ENCODE assay signal across 19 cellular contexts in genomic region chr5:35838370-35839042, GRCh38. TPM values are rescaled to one million over a fixed set of nuclear protein-coding genes. Genes with fewer than 3 reads are reported as not detected.
DNase-seq lines count a peak whose midpoint lies in the region; ATAC-seq and TF ChIP-seq lines count a peak whose summit lies in the region.
"Had no signal": no experiment of that assay in that cellular context is flagged by ENCODE, and none has a peak within 500 bp of the region (broad histone marks: within the 10 kb centered on the region; RNA-seq: fewer than 3 reads in every experiment).

No MANE protein-coding gene starts in this region.

- no peaks in the 10 kb centered on the region for H3K79me2 ChIP-seq in GM23248 (ENCODE audit: insufficient read depth)

- H3K4me3 Mint-ChIP-seq in activated T-cell treated with anti-CD3 and anti-CD28 coated beads, Interleukin-2, amount 50 U/mL, for 72 hours: peak overlapping the region; percentile 72 to 87
- H3K4me3 Mint-ChIP-seq in naive thymus-derived CD8-positive, alpha-beta T cell: peak overlapping the region in 2 of 10 donors; percentile 31 to 55
- H3K4me3 Mint-ChIP-seq in type B pancreatic cell: no peak overlapping the region

- H3K36me3 ChIP-seq in GM23248 (ENCODE audit: low read depth) (no peaks in the 10 kb centered on the region), heart right ventricle (no peaks in the 10 kb centered on the region)
- H3K36me3 ChIP-seq: BLaER1 treated with 17β-estradiol and CSF1 and Interleukin-3, amounts not matched to agents 10 nM and 100 nM; breast epithelium; pancreas; SJSA1 had no signal

- H3K27me3 ChIP-seq in GM23248 (replicated peaks; ENCODE audit: insufficient read depth): no peaks in the 10 kb centered on the region
- no peaks in the 10 kb centered on the region for H3K27me3 ChIP-seq in heart right ventricle
- H3K27me3 ChIP-seq: BLaER1 treated with 17β-estradiol and CSF1 and Interleukin-3, amounts not matched to agents 10 nM and 100 nM; breast epithelium; pancreas had no signal

- no peaks in the 10 kb centered on the region for H3F3A ChIP-seq in GM23248 (ENCODE audit: insufficient read depth)

- intact Hi-C loops in heart right ventricle (cut with DNase I): no loop called here

- no peaks in the 10 kb centered on the region for H3K27me3 Mint-ChIP-seq in activated T-cell treated with anti-CD3 and anti-CD28 coated beads, Interleukin-2, amount 50 U/mL, for 72 hours (ENCODE audit: low read depth)
- no peaks in the 10 kb centered on the region for H3K27me3 Mint-ChIP-seq in naive thymus-derived CD8-positive, alpha-beta T cell
- H3K27me3 Mint-ChIP-seq in type B pancreatic cell: no peaks in the 10 kb centered on the region

- H3K4me1 ChIP-seq in GM23248 (ENCODE audit: insufficient read depth) (no peaks in the 10 kb centered on the region), heart right ventricle (no peaks in the 10 kb centered on the region)
- H3K4me1 ChIP-seq: BLaER1 treated with 17β-estradiol and CSF1 and Interleukin-3, amounts not matched to agents 10 nM and 100 nM; breast epithelium; pancreas had no signal

- DNase-seq in activated CD4-positive, alpha-beta T cell treated with anti-CD3 and anti-CD28 coated beads for 48 hours: peak; percentile 68
- no peak for DNase-seq in activated CD4-positive, alpha-beta T cell treated with anti-CD3 and anti-CD28 coated beads for 4 hours
- DNase-seq in GM23248 (peak; percentile 17), type B pancreatic cell (ENCODE audit: extremely low spot score, unreplicated experiment) (no peak), cerebellum (ENCODE audit: low spot score) (no peak), heart right ventricle (no peak)
- peak; percentile 64 to 71 for DNase-seq in activated T-cell treated with anti-CD3 and anti-CD28 coated beads, Interleukin-2, amount 50 U/mL, for 72 hours
- DNase-seq in naive thymus-derived CD8-positive, alpha-beta T cell: no peak
- DNase-seq: KG1, NCI-H1092, NCI-H2107, NCI-H69, pancreas had no signal

- in situ Hi-C loops in GM23248 (cut with MboI): no loop called here

- H4K20me1 ChIP-seq in GM23248 (ENCODE audit: insufficient read depth): no peaks in the 10 kb centered on the region
- H4K20me1 ChIP-seq: BLaER1 treated with 17β-estradiol and CSF1 and Interleukin-3, amounts not matched to agents 10 nM and 100 nM had no signal

- H3K4me1 Mint-ChIP-seq in activated T-cell treated with anti-CD3 and anti-CD28 coated beads, Interleukin-2, amount 50 U/mL, for 72 hours (ENCODE audit: low read depth): peaks cover 80% of the 10 kb centered on the region
- H3K4me1 Mint-ChIP-seq in naive thymus-derived CD8-positive, alpha-beta T cell: peaks cover 32 to 72% (median 66%) of the 10 kb centered on the region in 4 donors
- no peaks in the 10 kb centered on the region for H3K4me1 Mint-ChIP-seq in type B pancreatic cell (ENCODE audit: unreplicated experiment)

- H3K27ac ChIP-seq in GM23248 (no peak overlapping the region), heart right ventricle (no peak overlapping the region)
- H3K27ac ChIP-seq: BLaER1 treated with 17β-estradiol and CSF1 and Interleukin-3, amounts not matched to agents 10 nM and 100 nM; breast epithelium; HL-60; pancreas; SJSA1; skin epidermis had no signal

- H3K9me3 ChIP-seq in GM23248 (ENCODE audit: low read depth): no peaks in the 10 kb centered on the region
- H3K9me3 ChIP-seq in heart right ventricle: peaks cover 0 to 11% (median 0%) of the 10 kb centered on the region in 11 donors
- H3K9me3 ChIP-seq: breast epithelium, pancreas, SJSA1 had no signal

- ATAC-seq in activated T-cell treated with anti-CD3 and anti-CD28 coated beads, Interleukin-2, amount 50 U/mL, for 72 hours (replicated peaks in 1 of 2): peak; percentile 66 to 68
- ATAC-seq in naive thymus-derived CD8-positive, alpha-beta T cell: no peak
- ATAC-seq in heart right ventricle: no peak
- ATAC-seq: esophagus mucosa, pancreas had no signal

- H3K4me3 ChIP-seq in GM23248 (no peak overlapping the region), heart right ventricle (no peak overlapping the region)
- H3K4me3 ChIP-seq: BLaER1 treated with 17β-estradiol and CSF1 and Interleukin-3, amounts not matched to agents 10 nM and 100 nM; breast epithelium; pancreas; SJSA1; skin epidermis had no signal

- no peaks in the 10 kb centered on the region for H3K9me2 ChIP-seq in GM23248 (ENCODE audit: insufficient read depth)

- WGBS in GM23248 (ENCODE audit: low coverage in 1 of 2, low lambda C conversion rate in 2 of 2, missing lambda C conversion rate in 2 of 2), 2 experiments: 97 to 99% methylated on average over 5 of the region's 5 CpGs
- 89 to 90% methylated on average over 5 of the region's 5 CpGs for WGBS in heart right ventricle, 2 donors

- H3K9me3 Mint-ChIP-seq in activated T-cell treated with anti-CD3 and anti-CD28 coated beads, Interleukin-2, amount 50 U/mL, for 72 hours: peaks cover 2 to 4% of the 10 kb centered on the region in 2 donors
- peaks cover 0 to 8% (median 4%) of the 10 kb centered on the region in 9 donors for H3K9me3 Mint-ChIP-seq in naive thymus-derived CD8-positive, alpha-beta T cell
- H3K9me3 Mint-ChIP-seq in type B pancreatic cell: no peaks in the 10 kb centered on the region

- H2AFZ ChIP-seq in GM23248: no peak overlapping the region

- TF ChIP-seq CTCF in type B pancreatic cell (conservative IDR thresholded peaks at IDR 0.05) (no peak), heart right ventricle (IDR thresholded peaks at IDR 0.05) (no peak)

- H3K9ac ChIP-seq in GM23248: no peak overlapping the region
- H3K9ac ChIP-seq: BLaER1 treated with 17β-estradiol and CSF1 and Interleukin-3, amounts not matched to agents 10 nM and 100 nM had no signal

- no peak overlapping the region for H3K4me2 ChIP-seq in GM23248 (ENCODE audit: unreplicated experiment)
- H3K4me2 ChIP-seq: BLaER1 treated with 17β-estradiol and CSF1 and Interleukin-3, amounts not matched to agents 10 nM and 100 nM had no signal

- H3K36me3 Mint-ChIP-seq in activated T-cell treated with anti-CD3 and anti-CD28 coated beads, Interleukin-2, amount 50 U/mL, for 72 hours (ENCODE audit: insufficient read depth in 2 of 2): peaks cover 1 to 11% of the 10 kb centered on the region in 2 donors
- peaks cover 0 to 8% (median 5%) of the 10 kb centered on the region in 3 donors for H3K36me3 Mint-ChIP-seq in naive thymus-derived CD8-positive, alpha-beta T cell
- no peaks in the 10 kb centered on the region for H3K36me3 Mint-ChIP-seq in type B pancreatic cell

- peak overlapping the region; percentile 98 for H3K27ac Mint-ChIP-seq in activated T-cell treated with anti-CD3 and anti-CD28 coated beads, Interleukin-2, amount 50 U/mL, for 72 hours
- peak overlapping the region in 7 of 10 donors; percentile 0 to 75 (median 46) for H3K27ac Mint-ChIP-seq in naive thymus-derived CD8-positive, alpha-beta T cell
- no peak overlapping the region for H3K27ac Mint-ChIP-seq in type B pancreatic cell

- POLR2A ChIA-PET in naive thymus-derived CD8-positive, alpha-beta T cell (lab: Charles Lee): interaction anchor here (0.8 to 1.9 kb wide), 4 partner anchors 11 to 21 kb away, joined by 3 to 5 read pairs (median 4); partner anchors contain the start of gene IL7R

RNA-seq across cellular contexts. Expression of gene IL7R, which starts 18.2 kb away (rescaled TPM):
- total RNA-seq in GM23248 (2014; rRNA removed; shearing (Covaris generic)): 12.6 and 16.9 TPM in 2 replicates
- polyA plus RNA-seq in GM23248 (2016; fragmentation: Nextera tagmentation; extraction: Ambion mirVana) (10.9 and 13.9 TPM in 2 replicates), heart right ventricle (under 1 TPM; 0.22 to 0.54 TPM)
- 100 to 1,000 TPM; 102 to 143 TPM for total RNA-seq in activated T-cell treated with anti-CD3 and anti-CD28 coated beads, Interleukin-2, amount 50 U/mL, for 72 hours
- total RNA-seq in naive thymus-derived CD8-positive, alpha-beta T cell: 1,000 to 10,000 TPM; 1,319 to 1,437 TPM
- 100 to 1,000 TPM; 569 to 668 (median 661) TPM for polyA plus RNA-seq in naive thymus-derived CD8-positive, alpha-beta T cell
- total RNA-seq in type B pancreatic cell (ENCODE audit: low replicate concordance) (not detected in 2 replicates), cerebellum (0.27 TPM), heart right ventricle (10 to 100 TPM in 1 of 10 donors, 1 to 10 TPM in 4, under 1 TPM in 5; 0.37 to 10.6 (median 0.97) TPM)

Comparison
In these comparisons a context has a peak if more than half of its experiments do, and no peak if none do; other contexts are left out.
1. DNase-seq: peak in activated CD4-positive, alpha-beta T cell treated with anti-CD3 and anti-CD28 coated beads for 48 hours (single experiment), GM23248 (single experiment) and activated T-cell treated with anti-CD3 and anti-CD28 coated beads, Interleukin-2, amount 50 U/mL, for 72 hours (2 of 2); none in activated CD4-positive, alpha-beta T cell treated with anti-CD3 and anti-CD28 coated beads for 4 hours (0 of 2), naive thymus-derived CD8-positive, alpha-beta T cell (0 of 10), type B pancreatic cell (single experiment), cerebellum (single experiment) and heart right ventricle (0 of 2).
2. ATAC-seq: peak in activated T-cell treated with anti-CD3 and anti-CD28 coated beads, Interleukin-2, amount 50 U/mL, for 72 hours (2 of 2); none in naive thymus-derived CD8-positive, alpha-beta T cell (0 of 2) and heart right ventricle (0 of 8).
3. RNA of gene IL7R, which starts 18.2 kb away (total RNA-seq): 1,319 to 1,437 TPM in naive thymus-derived CD8-positive, alpha-beta T cell; 102 to 143 TPM in activated T-cell treated with anti-CD3 and anti-CD28 coated beads, Interleukin-2, amount 50 U/mL, for 72 hours, 12.6 to 16.9 TPM in GM23248, 0.37 to 10.6 TPM in heart right ventricle, 0.27 TPM in cerebellum (single experiment) and not detected in type B pancreatic cell; every median in the first group is over 4 times any median in the second.